In the genomic region with DNA sequence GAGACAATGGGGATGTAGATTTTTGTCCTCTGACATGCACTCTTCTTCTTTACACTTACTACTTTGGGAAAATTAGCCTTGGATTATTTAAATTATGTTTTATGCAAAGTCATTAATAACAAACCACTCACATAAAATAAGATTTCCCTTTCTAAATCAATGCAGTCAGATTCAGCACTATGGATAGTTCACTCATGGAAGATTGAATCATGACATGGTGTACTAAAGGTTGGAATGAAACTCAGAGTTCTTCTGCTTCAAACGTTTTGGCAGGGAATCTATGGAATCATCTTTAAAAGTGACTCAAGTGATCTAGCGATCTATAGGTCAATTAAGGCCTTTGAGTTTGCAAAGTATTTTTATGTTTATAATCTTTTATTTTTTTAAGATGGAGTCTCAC, we compare ENCODE assay signal across 18 cellular contexts.
DNase-seq lines count a peak whose midpoint lies in the region; ATAC-seq and TF ChIP-seq lines count a peak whose summit lies in the region.
"Had no signal": no experiment of that assay in that cellular context is flagged by ENCODE, and none has a peak within 500 bp of the region (broad histone marks: within the 10 kb centered on the region; RNA-seq: fewer than 3 reads in every experiment).

No MANE protein-coding gene starts in this region.

- no peak for TF ChIP-seq POLR2A in breast epithelium (IDR thresholded peaks at IDR 0.05)

- H3K27me3 ChIP-seq in breast epithelium = no peaks in the 10 kb centered on the region

- peak; percentile 48 to 66 for DNase-seq in T47D (ENCODE audit: low read depth in 1 of 2, low spot score in 1 of 2)
- DNase-seq in breast epithelium (ENCODE audit: low spot score in 2 of 2) = no peak
- DNase-seq in astrocyte of the hippocampus (ENCODE audit: low read depth, low spot score) = peak; percentile 20
- DNase-seq in myocyte (ENCODE audit: low read depth) = peak; percentile 38
- DNase-seq in NCI-H446 treated with DMSO at 0.1 percent for 48 hours (lab: John Stamatoyannopoulos, UW) = no peak
- DNase-seq: CD4-positive, alpha-beta T cell; DMS153; GF-D8; KBM-7; MV-4-11; NCI-H1694 treated with DMSO at 0.1 percent for 48 hours; NCI-H510A treated with DMSO at 0.1 percent for 48 hours; NCI-H774; RPMI8226; SIG-M5 had no signal

- TF ChIP-seq EP300 in Ishikawa (IDR thresholded peaks at IDR 0.05; ENCODE audit: borderline replicate concordance) = no peak

- TF ChIP-seq CTCF in breast epithelium (IDR thresholded peaks at IDR 0.05) = no peak

- no peak overlapping the region for H3K4me3 ChIP-seq in breast epithelium

- no peak overlapping the region for H3K27ac ChIP-seq in breast epithelium

- H3K36me3 ChIP-seq in breast epithelium = no peaks in the 10 kb centered on the region

- H3K4me1 ChIP-seq in breast epithelium = no peaks in the 10 kb centered on the region

- ATAC-seq in HG02571 (IDR thresholded peaks at IDR 0.05; ENCODE audit: unreplicated experiment) (no peak), HG03342 (IDR thresholded peaks at IDR 0.05; ENCODE audit: unreplicated experiment) (no peak)

- intact Hi-C loops in breast epithelium (cut with DNase I; ENCODE audit: low total_unique reads) = no loop called here

- in situ Hi-C loops in T47D (cut with HindIII; ENCODE audit: low pct_unique_long_range_greater_than_20kb, low sequenced_read_pairs) = no loop called here

- no peak for TF ChIP-seq RAD21 in Ishikawa (IDR thresholded peaks at IDR 0.05; ENCODE audit: low read depth)

- H3K9me3 ChIP-seq in breast epithelium = peaks cover 0 to 7% of the 10 kb centered on the region in 2 donors

TF ChIP-seq in Ishikawa, 13 proteins besides CTCF, POLR2A, EP300 and RAD21:
- no peak for TF ChIP-seq NFIC (IDR thresholded peaks at IDR 0.05)
- TF ChIP-seq, protein P1, sequence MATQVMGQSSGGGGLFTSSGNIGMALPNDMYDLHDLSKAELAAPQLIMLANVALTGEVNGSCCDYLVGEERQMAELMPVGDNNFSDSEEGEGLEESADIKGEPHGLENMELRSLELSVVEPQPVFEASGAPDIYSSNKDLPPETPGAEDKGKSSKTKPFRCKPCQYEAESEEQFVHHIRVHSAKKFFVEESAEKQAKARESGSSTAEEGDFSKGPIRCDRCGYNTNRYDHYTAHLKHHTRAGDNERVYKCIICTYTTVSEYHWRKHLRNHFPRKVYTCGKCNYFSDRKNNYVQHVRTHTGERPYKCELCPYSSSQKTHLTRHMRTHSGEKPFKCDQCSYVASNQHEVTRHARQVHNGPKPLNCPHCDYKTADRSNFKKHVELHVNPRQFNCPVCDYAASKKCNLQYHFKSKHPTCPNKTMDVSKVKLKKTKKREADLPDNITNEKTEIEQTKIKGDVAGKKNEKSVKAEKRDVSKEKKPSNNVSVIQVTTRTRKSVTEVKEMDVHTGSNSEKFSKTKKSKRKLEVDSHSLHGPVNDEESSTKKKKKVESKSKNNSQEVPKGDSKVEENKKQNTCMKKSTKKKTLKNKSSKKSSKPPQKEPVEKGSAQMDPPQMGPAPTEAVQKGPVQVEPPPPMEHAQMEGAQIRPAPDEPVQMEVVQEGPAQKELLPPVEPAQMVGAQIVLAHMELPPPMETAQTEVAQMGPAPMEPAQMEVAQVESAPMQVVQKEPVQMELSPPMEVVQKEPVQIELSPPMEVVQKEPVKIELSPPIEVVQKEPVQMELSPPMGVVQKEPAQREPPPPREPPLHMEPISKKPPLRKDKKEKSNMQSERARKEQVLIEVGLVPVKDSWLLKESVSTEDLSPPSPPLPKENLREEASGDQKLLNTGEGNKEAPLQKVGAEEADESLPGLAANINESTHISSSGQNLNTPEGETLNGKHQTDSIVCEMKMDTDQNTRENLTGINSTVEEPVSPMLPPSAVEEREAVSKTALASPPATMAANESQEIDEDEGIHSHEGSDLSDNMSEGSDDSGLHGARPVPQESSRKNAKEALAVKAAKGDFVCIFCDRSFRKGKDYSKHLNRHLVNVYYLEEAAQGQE (IDR thresholded peaks at IDR 0.05; ENCODE audit: low read depth) = peak; percentile 90
- 0 out of 2 replicates have a peak, but pooled peaks have one; percentile 13 for TF ChIP-seq TEAD4 (IDR thresholded peaks at IDR 0.05)
- TF ChIP-seq, protein P2, sequence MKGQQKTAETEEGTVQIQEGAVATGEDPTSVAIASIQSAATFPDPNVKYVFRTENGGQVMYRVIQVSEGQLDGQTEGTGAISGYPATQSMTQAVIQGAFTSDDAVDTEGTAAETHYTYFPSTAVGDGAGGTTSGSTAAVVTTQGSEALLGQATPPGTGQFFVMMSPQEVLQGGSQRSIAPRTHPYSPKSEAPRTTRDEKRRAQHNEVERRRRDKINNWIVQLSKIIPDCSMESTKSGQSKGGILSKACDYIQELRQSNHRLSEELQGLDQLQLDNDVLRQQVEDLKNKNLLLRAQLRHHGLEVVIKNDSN (IDR thresholded peaks at IDR 0.05) = peak; percentile 61

Comparison
In these comparisons a context has a peak if more than half of its experiments do, and no peak if none do; other contexts are left out.
1. DNase-seq: peak in T47D (2 of 2), astrocyte of the hippocampus (single experiment) and myocyte (single experiment); none in breast epithelium (0 of 2) and NCI-H446 treated with DMSO at 0.1 percent for 48 hours (single experiment).